In the genomic region with DNA sequence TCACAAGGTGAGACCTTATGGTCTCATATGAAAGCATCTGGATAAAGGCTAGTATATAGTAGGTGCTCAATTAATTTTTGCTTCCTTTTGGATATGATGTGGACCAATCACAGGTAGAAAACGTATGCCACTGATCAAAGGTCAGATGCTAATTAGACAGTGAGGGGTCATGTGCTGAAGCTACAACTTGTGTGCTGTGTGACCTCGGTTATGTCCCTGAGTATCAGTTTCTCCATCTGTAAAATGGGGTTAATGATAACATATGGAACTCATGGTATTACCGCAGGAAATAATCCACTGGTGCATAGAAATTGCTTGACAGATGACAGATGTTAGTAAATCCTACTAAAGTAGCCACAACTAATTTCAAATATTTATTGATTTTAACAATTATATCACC, we compare ENCODE assay signal across 30 cellular contexts.
"Had no signal": no experiment of that assay in that cellular context is flagged by ENCODE, and none has a peak within 500 bp of the region (broad histone marks: within the 10 kb centered on the region; RNA-seq: fewer than 3 reads in every experiment).

No MANE protein-coding gene starts in this region.

- H3K4me2 ChIP-seq: neural progenitor cell, smooth muscle cell had no signal

- H3K4me3 ChIP-seq: neural progenitor cell, ovary, psoas muscle, skin epidermis, smooth muscle cell, spleen, suprapubic skin, thoracic aorta, thyroid gland, tibial nerve, upper lobe of left lung, vagina had no signal

- DNase-seq: naive thymus-derived CD4-positive, alpha-beta T cell; natural killer cell; occipital lobe; ovary; psoas muscle; right cardiac atrium; spleen; stimulated activated CD4-positive, alpha-beta T cell treated with anti-CD3 and anti-CD28 coated beads, Interleukin-12 subunit alpha, Interleukin-12 subunit beta, amount 100 ng/mL, for 4 hours; stimulated activated CD4-positive, alpha-beta T cell treated with anti-CD3 and anti-CD28 coated beads, Interleukin-1b, Interleukin-23, amount 100 ng/mL, for 48 hours; stimulated activated CD4-positive, alpha-beta T cell treated with anti-CD3 and anti-CD28 coated beads, Interleukin-4, amount 100 ng/mL, for 1 hour; stimulated activated CD4-positive, alpha-beta T cell treated with anti-CD3 and anti-CD28 coated beads, Interleukin-4, amount 100 ng/mL, for 4 hours; stimulated activated CD8-positive, alpha-beta memory T cell treated with anti-CD3 and anti-CD28 coated beads, Interleukin-4, amount 100 ng/mL, for 48 hours; stimulated activated naive CD4-positive, alpha-beta T cell; stimulated activated naive CD8-positive, alpha-beta T cell treated with anti-CD3 and anti-CD28 coated beads, Interleukin-15, amount 100 ng/mL, for 72 hours; stimulated activated naive CD8-positive, alpha-beta T cell treated with anti-CD3 and anti-CD28 coated beads, Interleukin-15, Interleukin-2, amounts not matched to agents 100 U/mL and 50 U/mL, for 24 hours; substantia nigra; thyroid gland; trophoblast cell; upper lobe of left lung had no signal

- H3K79me2 ChIP-seq: parathyroid adenoma had no signal

- ATAC-seq: naive thymus-derived CD4-positive, alpha-beta T cell; natural killer cell; psoas muscle; right cardiac atrium; sciatic nerve; stimulated activated memory B cell treated with anti-CD40 and anti-IgM and Interleukin-4, amounts not matched to agents 10 μg/mL and 1 μg/mL and 100 μg/mL, for 72 hours; stimulated activated naive CD8-positive, alpha-beta T cell treated with anti-CD3 and anti-CD28 coated beads, Interleukin-15, amount 100 ng/mL, for 72 hours; stimulated activated naive CD8-positive, alpha-beta T cell treated with anti-CD3 and anti-CD28 coated beads, Interleukin-15, Interleukin-2, amounts not matched to agents 100 U/mL and 50 U/mL, for 24 hours had no signal

- H3K27ac ChIP-seq: neural progenitor cell, ovary, parathyroid adenoma, skin epidermis, spleen, suprapubic skin, thoracic aorta, thyroid gland, tibial nerve, upper lobe of left lung, vagina had no signal

- H3K36me3 ChIP-seq: neural progenitor cell, ovary, spleen, tibial nerve had no signal

- H3K27me3 ChIP-seq: neural progenitor cell, ovary, suprapubic skin, thyroid gland, tibial nerve, upper lobe of left lung, vagina had no signal

- H3K9ac ChIP-seq: neural progenitor cell, parathyroid adenoma had no signal

- H2AFZ ChIP-seq: neural progenitor cell, parathyroid adenoma had no signal

- H3K9me3 ChIP-seq: ovary, psoas muscle, spleen, suprapubic skin, thoracic aorta, thyroid gland, tibial nerve, upper lobe of left lung, vagina had no signal

- FAIRE-seq: urothelium cell line had no signal

- H3K4me1 ChIP-seq: parathyroid adenoma, thyroid gland had no signal
